20 cellular contexts compared by ENCODE assay signal in the genomic region with DNA sequence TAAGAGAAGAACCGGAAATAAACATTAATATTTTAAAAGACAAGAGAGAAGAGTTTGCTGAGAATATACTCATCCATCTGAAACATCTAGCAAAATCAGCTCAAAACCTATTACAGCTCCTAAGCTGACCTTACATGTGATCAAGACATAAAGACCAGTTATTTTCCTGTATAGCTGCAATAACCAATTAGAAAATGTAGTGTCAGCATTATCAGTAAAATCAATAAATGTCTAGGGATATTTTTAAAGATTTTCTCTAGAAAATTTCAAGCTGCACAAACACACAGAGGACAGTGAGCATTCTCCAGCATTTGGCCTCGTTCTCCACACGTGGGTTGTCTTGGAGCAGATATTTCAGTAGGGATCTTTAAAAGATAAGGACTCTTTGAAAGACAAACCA.
"Had no signal": no experiment of that assay in that cellular context is flagged by ENCODE, and none has a peak within 500 bp of the region (broad histone marks: within the 10 kb centered on the region; RNA-seq: fewer than 3 reads in every experiment).

No MANE protein-coding gene starts in this region.

- H3K9me3 Mint-ChIP-seq: activated naive CD8-positive, alpha-beta T cell treated with anti-CD3 and anti-CD28 coated beads, Interleukin-2, amount 50 U/mL, for 24 hours; neural crest cell had no signal

- ATAC-seq: activated CD8-positive, alpha-beta memory T cell treated with anti-CD3 and anti-CD28 coated beads, Interleukin-2, amount 10 ng/mL, durations not matched to agents 7 days and 5 days; activated naive CD8-positive, alpha-beta T cell treated with anti-CD3 and anti-CD28 coated beads, Interleukin-2, amount 50 U/mL, for 24 hours; gastrocnemius medialis; left lobe of liver; psoas muscle had no signal

- H3K4me3 Mint-ChIP-seq: activated CD4-positive, alpha-beta memory T cell treated with anti-CD3 and anti-CD28 coated beads, Interleukin-2, amount 10 ng/mL, durations not matched to agents 7 days and 5 days; activated CD8-positive, alpha-beta memory T cell treated with anti-CD3 and anti-CD28 coated beads, Interleukin-2, amount 10 ng/mL, durations not matched to agents 7 days and 5 days; activated naive CD4-positive, alpha-beta T cell treated with anti-CD3 and anti-CD28 coated beads for 36 hours; activated naive CD8-positive, alpha-beta T cell treated with anti-CD3 and anti-CD28 coated beads, Interleukin-2, amount 50 U/mL, for 24 hours; mesothelial cell of epicardium had no signal

- H3K27ac Mint-ChIP-seq: activated CD4-positive, alpha-beta memory T cell treated with anti-CD3 and anti-CD28 coated beads, Interleukin-2, amount 10 ng/mL, durations not matched to agents 7 days and 5 days; activated CD8-positive, alpha-beta memory T cell treated with anti-CD3 and anti-CD28 coated beads, Interleukin-2, amount 10 ng/mL, durations not matched to agents 7 days and 5 days; activated naive CD4-positive, alpha-beta T cell treated with anti-CD3 and anti-CD28 coated beads for 36 hours; activated naive CD8-positive, alpha-beta T cell treated with anti-CD3 and anti-CD28 coated beads, Interleukin-2, amount 50 U/mL, for 24 hours had no signal

- DNase-seq: activated CD4-positive, alpha-beta memory T cell treated with anti-CD3 and anti-CD28 coated beads, Interleukin-2, amount 10 ng/mL, durations not matched to agents 7 days and 5 days; activated CD4-positive, alpha-beta T cell treated with anti-CD3 and anti-CD28 coated beads for 1 hour; activated CD8-positive, alpha-beta memory T cell treated with anti-CD3 and anti-CD28 coated beads, Interleukin-2, amount 10 ng/mL, durations not matched to agents 7 days and 5 days; activated naive CD4-positive, alpha-beta T cell treated with anti-CD3 and anti-CD28 coated beads for 36 hours; activated naive CD8-positive, alpha-beta T cell treated with anti-CD3 and anti-CD28 coated beads, Interleukin-2, amount 50 U/mL, for 24 hours; anterior cingulate cortex; brain microvascular endothelial cell; central memory CD4-positive, alpha-beta T cell; colonic mucosa; erythroblast; gastrocnemius medialis; psoas muscle; stimulated activated CD4-positive, alpha-beta T cell treated with anti-CD3 and anti-CD28 coated beads, Interleukin-15, amount 100 ng/mL, for 24 hours; stimulated activated CD4-positive, alpha-beta T cell treated with anti-CD3 and anti-CD28 coated beads, Interleukin-2, amount 100 ng/mL, for 48 hours; T-helper 2 cell; upper lobe of left lung; WERI-Rb-1 had no signal

- H3K4me1 Mint-ChIP-seq: mesothelial cell of epicardium had no signal

- H3K27me3 Mint-ChIP-seq: activated CD4-positive, alpha-beta memory T cell treated with anti-CD3 and anti-CD28 coated beads, Interleukin-2, amount 10 ng/mL, durations not matched to agents 7 days and 5 days; activated CD8-positive, alpha-beta memory T cell treated with anti-CD3 and anti-CD28 coated beads, Interleukin-2, amount 10 ng/mL, durations not matched to agents 7 days and 5 days; activated naive CD8-positive, alpha-beta T cell treated with anti-CD3 and anti-CD28 coated beads, Interleukin-2, amount 50 U/mL, for 24 hours had no signal
